In genomic region chr1:156480411-156481192, GRCh38 we compare ENCODE assay signal across 1 cellular context.
TF ChIP-seq lines count a peak whose summit lies in the region.

No MANE protein-coding gene starts in this region.

TF ChIP-seq in SK-N-SH treated with all-trans-retinoic acid at 6 μM for 48 hours, 23 proteins besides CTCF, POLR2A, EP300 and RAD21 (continued from another document):
- TF ChIP-seq, protein P1, sequence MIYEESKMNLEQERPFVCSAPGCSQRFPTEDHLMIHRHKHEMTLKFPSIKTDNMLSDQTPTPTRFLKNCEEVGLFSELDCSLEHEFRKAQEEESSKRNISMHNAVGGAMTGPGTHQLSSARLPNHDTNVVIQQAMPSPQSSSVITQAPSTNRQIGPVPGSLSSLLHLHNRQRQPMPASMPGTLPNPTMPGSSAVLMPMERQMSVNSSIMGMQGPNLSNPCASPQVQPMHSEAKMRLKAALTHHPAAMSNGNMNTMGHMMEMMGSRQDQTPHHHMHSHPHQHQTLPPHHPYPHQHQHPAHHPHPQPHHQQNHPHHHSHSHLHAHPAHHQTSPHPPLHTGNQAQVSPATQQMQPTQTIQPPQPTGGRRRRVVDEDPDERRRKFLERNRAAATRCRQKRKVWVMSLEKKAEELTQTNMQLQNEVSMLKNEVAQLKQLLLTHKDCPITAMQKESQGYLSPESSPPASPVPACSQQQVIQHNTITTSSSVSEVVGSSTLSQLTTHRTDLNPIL (CRISPR knock-in tag; IDR thresholded peaks at IDR 0.05; ENCODE audit: low read depth), result no peak
- TF ChIP-seq TOX (CRISPR knock-in tag; IDR thresholded peaks at IDR 0.05; ENCODE audit: borderline replicate concordance), result no peak
- TF ChIP-seq ISL1 (CRISPR knock-in tag; IDR thresholded peaks at IDR 0.05), result no peak
- no peak for TF ChIP-seq ZC3H10 (CRISPR knock-in tag; IDR thresholded peaks at IDR 0.05)
